In genomic region chr6:56877922-56878321, GRCh38 we compare ENCODE assay signal across 9 cellular contexts.
"Had no signal": no experiment of that assay in that cellular context is flagged by ENCODE, and none has a peak within 500 bp of the region (broad histone marks: within the 10 kb centered on the region; RNA-seq: fewer than 3 reads in every experiment).

No MANE protein-coding gene starts in this region.

- H3K4me3 ChIP-seq: GM23338, K562 had no signal

- H3K27ac Mint-ChIP-seq: GM23338 had no signal

- DNase-seq: H9, HCEC 1CT, IMR-90, Kasumi-1, KG1 had no signal

- H3K9me3 Mint-ChIP-seq: GM23338, H9 had no signal

- H3K4me1 Mint-ChIP-seq: GM23338, H9 had no signal

- H3K4me3 Mint-ChIP-seq: GM23338, H9 had no signal

- FAIRE-seq: H1, H54, K562 had no signal

- H3K4me2 ChIP-seq: GM23338 had no signal

- H2AFZ ChIP-seq: GM23338 had no signal

- ATAC-seq: GM23338, K562 had no signal
